Comparison of ENCODE assay signal across 2 cellular contexts in the genomic region with DNA sequence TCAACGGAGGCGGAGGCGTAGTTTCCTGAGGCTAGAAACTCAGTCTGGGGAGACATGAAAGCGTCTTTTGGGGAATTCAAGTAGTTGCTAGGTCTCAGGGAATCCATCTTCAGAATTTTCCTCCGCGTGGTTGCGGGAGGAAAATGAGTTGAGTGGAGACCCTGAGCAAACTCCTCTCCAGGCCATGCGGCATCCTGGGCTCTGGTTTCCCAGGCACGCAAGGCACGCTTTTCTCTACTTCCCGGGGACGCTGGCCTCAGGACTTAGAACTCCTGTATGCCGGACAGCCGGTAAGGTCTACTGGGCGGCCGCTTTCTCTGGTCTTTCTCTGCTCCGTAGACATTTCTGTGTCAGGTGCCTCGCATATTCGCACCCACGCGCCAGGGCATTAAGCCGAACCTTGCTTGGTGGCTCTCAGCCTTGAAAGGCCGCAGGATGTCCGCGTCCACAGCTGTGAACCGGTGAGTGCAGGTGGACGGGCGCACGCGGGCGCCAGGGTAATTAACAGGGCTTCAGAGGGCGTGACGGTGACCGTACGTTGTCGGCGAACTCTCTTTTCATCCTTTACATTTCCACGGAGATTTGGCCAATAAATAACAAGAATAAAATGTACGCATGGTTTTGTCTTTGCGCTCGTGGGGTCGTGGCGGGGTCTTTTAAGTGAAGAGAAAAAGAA.
TF ChIP-seq lines count a peak whose summit lies in the region.

No MANE protein-coding gene starts in this region.

TF ChIP-seq in SK-N-SH, 30 proteins besides CTCF, POLR2A, EP300 and RAD21 (continued from another document):
- no peak for TF ChIP-seq FOXJ3 (CRISPR knock-in tag; IDR thresholded peaks at IDR 0.05)
- TF ChIP-seq NRF1 (IDR thresholded peaks at IDR 0.05; ENCODE audit: low read depth, low read length), result no peak
- TF ChIP-seq POLR2AphosphoS5 (IDR thresholded peaks at IDR 0.05; ENCODE audit: low read depth, low read length), result no peak
- TF ChIP-seq TCF12 (IDR thresholded peaks at IDR 0.05), result no peak
- TF ChIP-seq SMC3 (IDR thresholded peaks at IDR 0.05; ENCODE audit: low read depth, low read length), result no peak
- TF ChIP-seq, protein P1, sequence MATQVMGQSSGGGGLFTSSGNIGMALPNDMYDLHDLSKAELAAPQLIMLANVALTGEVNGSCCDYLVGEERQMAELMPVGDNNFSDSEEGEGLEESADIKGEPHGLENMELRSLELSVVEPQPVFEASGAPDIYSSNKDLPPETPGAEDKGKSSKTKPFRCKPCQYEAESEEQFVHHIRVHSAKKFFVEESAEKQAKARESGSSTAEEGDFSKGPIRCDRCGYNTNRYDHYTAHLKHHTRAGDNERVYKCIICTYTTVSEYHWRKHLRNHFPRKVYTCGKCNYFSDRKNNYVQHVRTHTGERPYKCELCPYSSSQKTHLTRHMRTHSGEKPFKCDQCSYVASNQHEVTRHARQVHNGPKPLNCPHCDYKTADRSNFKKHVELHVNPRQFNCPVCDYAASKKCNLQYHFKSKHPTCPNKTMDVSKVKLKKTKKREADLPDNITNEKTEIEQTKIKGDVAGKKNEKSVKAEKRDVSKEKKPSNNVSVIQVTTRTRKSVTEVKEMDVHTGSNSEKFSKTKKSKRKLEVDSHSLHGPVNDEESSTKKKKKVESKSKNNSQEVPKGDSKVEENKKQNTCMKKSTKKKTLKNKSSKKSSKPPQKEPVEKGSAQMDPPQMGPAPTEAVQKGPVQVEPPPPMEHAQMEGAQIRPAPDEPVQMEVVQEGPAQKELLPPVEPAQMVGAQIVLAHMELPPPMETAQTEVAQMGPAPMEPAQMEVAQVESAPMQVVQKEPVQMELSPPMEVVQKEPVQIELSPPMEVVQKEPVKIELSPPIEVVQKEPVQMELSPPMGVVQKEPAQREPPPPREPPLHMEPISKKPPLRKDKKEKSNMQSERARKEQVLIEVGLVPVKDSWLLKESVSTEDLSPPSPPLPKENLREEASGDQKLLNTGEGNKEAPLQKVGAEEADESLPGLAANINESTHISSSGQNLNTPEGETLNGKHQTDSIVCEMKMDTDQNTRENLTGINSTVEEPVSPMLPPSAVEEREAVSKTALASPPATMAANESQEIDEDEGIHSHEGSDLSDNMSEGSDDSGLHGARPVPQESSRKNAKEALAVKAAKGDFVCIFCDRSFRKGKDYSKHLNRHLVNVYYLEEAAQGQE (IDR thresholded peaks at IDR 0.05; ENCODE audit: low read depth, low read length), result no peak
- no peak for TF ChIP-seq FOSL2 (IDR thresholded peaks at IDR 0.05; ENCODE audit: borderline replicate concordance, low read depth)
- TF ChIP-seq, protein P2, sequence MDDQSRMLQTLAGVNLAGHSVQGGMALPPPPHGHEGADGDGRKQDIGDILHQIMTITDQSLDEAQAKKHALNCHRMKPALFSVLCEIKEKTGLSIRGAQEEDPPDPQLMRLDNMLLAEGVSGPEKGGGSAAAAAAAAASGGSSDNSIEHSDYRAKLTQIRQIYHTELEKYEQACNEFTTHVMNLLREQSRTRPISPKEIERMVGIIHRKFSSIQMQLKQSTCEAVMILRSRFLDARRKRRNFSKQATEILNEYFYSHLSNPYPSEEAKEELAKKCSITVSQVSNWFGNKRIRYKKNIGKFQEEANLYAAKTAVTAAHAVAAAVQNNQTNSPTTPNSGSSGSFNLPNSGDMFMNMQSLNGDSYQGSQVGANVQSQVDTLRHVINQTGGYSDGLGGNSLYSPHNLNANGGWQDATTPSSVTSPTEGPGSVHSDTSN (IDR thresholded peaks at IDR 0.05), result no peak

TF ChIP-seq in SK-N-SH treated with all-trans-retinoic acid at 6 μM for 48 hours, 23 proteins besides CTCF, POLR2A, EP300 and RAD21 (continued from another document):
- TF ChIP-seq, protein P3, sequence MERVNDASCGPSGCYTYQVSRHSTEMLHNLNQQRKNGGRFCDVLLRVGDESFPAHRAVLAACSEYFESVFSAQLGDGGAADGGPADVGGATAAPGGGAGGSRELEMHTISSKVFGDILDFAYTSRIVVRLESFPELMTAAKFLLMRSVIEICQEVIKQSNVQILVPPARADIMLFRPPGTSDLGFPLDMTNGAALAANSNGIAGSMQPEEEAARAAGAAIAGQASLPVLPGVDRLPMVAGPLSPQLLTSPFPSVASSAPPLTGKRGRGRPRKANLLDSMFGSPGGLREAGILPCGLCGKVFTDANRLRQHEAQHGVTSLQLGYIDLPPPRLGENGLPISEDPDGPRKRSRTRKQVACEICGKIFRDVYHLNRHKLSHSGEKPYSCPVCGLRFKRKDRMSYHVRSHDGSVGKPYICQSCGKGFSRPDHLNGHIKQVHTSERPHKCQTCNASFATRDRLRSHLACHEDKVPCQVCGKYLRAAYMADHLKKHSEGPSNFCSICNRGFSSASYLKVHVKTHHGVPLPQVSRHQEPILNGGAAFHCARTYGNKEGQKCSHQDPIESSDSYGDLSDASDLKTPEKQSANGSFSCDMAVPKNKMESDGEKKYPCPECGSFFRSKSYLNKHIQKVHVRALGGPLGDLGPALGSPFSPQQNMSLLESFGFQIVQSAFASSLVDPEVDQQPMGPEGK (CRISPR knock-in tag; IDR thresholded peaks at IDR 0.05; ENCODE audit: borderline replicate concordance), result no peak
- TF ChIP-seq ZNF565 (CRISPR knock-in tag; conservative IDR thresholded peaks at IDR 0.05; ENCODE audit: low read depth) (no peak), CSDC2 (CRISPR knock-in tag; IDR thresholded peaks at IDR 0.05) (no peak), ZNF8 (CRISPR knock-in tag; IDR thresholded peaks at IDR 0.05) (no peak), CSRNP3 (CRISPR knock-in tag; IDR thresholded peaks at IDR 0.05) (no peak), TSHZ2 (CRISPR knock-in tag; IDR thresholded peaks at IDR 0.05) (no peak), BACH2 (CRISPR knock-in tag; IDR thresholded peaks at IDR 0.05; ENCODE audit: borderline replicate concordance) (no peak), ESRRG (CRISPR knock-in tag; IDR thresholded peaks at IDR 0.05) (no peak), ISL1 (CRISPR knock-in tag; IDR thresholded peaks at IDR 0.05) (no peak), GLIS3 (CRISPR knock-in tag; IDR thresholded peaks at IDR 0.05) (no peak)
- TF ChIP-seq, protein P4, sequence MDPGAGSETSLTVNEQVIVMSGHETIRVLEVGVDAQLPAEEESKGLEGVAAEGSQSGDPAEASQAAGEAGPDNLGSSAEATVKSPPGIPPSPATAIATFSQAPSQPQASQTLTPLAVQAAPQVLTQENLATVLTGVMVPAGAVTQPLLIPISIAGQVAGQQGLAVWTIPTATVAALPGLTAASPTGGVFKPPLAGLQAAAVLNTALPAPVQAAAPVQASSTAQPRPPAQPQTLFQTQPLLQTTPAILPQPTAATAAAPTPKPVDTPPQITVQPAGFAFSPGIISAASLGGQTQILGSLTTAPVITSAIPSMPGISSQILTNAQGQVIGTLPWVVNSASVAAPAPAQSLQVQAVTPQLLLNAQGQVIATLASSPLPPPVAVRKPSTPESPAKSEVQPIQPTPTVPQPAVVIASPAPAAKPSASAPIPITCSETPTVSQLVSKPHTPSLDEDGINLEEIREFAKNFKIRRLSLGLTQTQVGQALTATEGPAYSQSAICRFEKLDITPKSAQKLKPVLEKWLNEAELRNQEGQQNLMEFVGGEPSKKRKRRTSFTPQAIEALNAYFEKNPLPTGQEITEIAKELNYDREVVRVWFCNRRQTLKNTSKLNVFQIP (CRISPR knock-in tag; IDR thresholded peaks at IDR 0.05; ENCODE audit: borderline replicate concordance, low read depth), result no peak
